7 cellular contexts compared by ENCODE assay signal in genomic region chr6:143510326-143510725, GRCh38. TPM values are rescaled to one million over a fixed set of nuclear protein-coding genes. Genes with fewer than 3 reads are reported as not detected.
DNase-seq lines count a peak whose midpoint lies in the region; ATAC-seq and TF ChIP-seq lines count a peak whose summit lies in the region.
"Not testable (repeated sequence)": the region's sequence is repeated elsewhere in the genome, so short reads cannot be mapped to it uniquely, and the experiment has no call there.

No MANE protein-coding gene starts in this region.

- peaks cover 19% of the 10 kb centered on the region for H3K4me1 ChIP-seq in HAP-1
- not testable (repeated sequence) for H3K4me1 ChIP-seq in SJCRH30, colonic mucosa
- peaks cover 3 to 52% (median 25%) of the 10 kb centered on the region in 9 donors for H3K4me1 ChIP-seq in heart right ventricle

- H3K27ac ChIP-seq in SJCRH30 (peak overlapping the region; percentile 81; the same call in 1 of the 2 replicates), heart right ventricle (peak overlapping the region in 1 of 10 donors; percentile 96), skin epidermis (peak overlapping the region in 2 of 21 experiments; percentile 91)
- not testable (repeated sequence) for H3K27ac ChIP-seq in colonic mucosa

- not testable (repeated sequence) for H3K36me3 ChIP-seq in HAP-1 (replicated peaks); SJCRH30; colonic mucosa
- H3K36me3 ChIP-seq in heart right ventricle, result peaks cover 0 to 38% (median 10%) of the 10 kb centered on the region in 9 donors

- not testable (repeated sequence) for H3K27ac Mint-ChIP-seq in activated T-helper 2 cell treated with anti-CD3 and anti-CD28 coated beads, Interferon-gamma antibody, Interleukin-2, Interleukin-4, amounts not matched to agents 10 μg/mL and 5 μg/mL and 100 μg/mL, durations not matched to agents 14 hours and 24 hours and 36 hours
- peak overlapping the region in 2 of 6 donors; percentile 34 to 51 for H3K27ac Mint-ChIP-seq in naive B cell

- not testable (repeated sequence) for DNase-seq in HAP-1 (ENCODE audit: low spot score in 2 of 2); SJCRH30; activated T-helper 2 cell treated with anti-CD3 and anti-CD28 coated beads, Interferon-gamma antibody, Interleukin-2, Interleukin-4, amounts not matched to agents 10 μg/mL and 5 μg/mL and 100 μg/mL, durations not matched to agents 14 hours and 24 hours and 36 hours (ENCODE audit: low spot score); colonic mucosa; heart right ventricle; naive B cell

- not testable (repeated sequence) for H3K9ac ChIP-seq in colonic mucosa (ENCODE audit: low read depth in 2 of 2, low read length in 2 of 2)

- ATAC-seq in heart right ventricle; naive B cell (ENCODE audit: low read depth in 2 of 2): not testable (repeated sequence)

- peak overlapping the region; percentile 93 for H3K4me3 Mint-ChIP-seq in activated T-helper 2 cell treated with anti-CD3 and anti-CD28 coated beads, Interferon-gamma antibody, Interleukin-2, Interleukin-4, amounts not matched to agents 10 μg/mL and 5 μg/mL and 100 μg/mL, durations not matched to agents 14 hours and 24 hours and 36 hours (ENCODE audit: low read depth)
- H3K4me3 Mint-ChIP-seq in naive B cell, result peak overlapping the region in 7 of 8 donors; percentile 89 to 98 (median 95)

- H3K27me3 ChIP-seq in HAP-1 (ENCODE audit: low read depth), result peaks cover 20% of the 10 kb centered on the region
- not testable (repeated sequence) for H3K27me3 ChIP-seq in SJCRH30, colonic mucosa, heart right ventricle

- not testable (repeated sequence) for H3K27me3 Mint-ChIP-seq in activated T-helper 2 cell treated with anti-CD3 and anti-CD28 coated beads, Interferon-gamma antibody, Interleukin-2, Interleukin-4, amounts not matched to agents 10 μg/mL and 5 μg/mL and 100 μg/mL, durations not matched to agents 14 hours and 24 hours and 36 hours (ENCODE audit: low read depth); naive B cell

- not testable (repeated sequence) for TF ChIP-seq CTCF in colonic mucosa (IDR thresholded peaks at IDR 0.05); heart right ventricle (IDR thresholded peaks at IDR 0.05)

- H3K4me1 Mint-ChIP-seq in activated T-helper 2 cell treated with anti-CD3 and anti-CD28 coated beads, Interferon-gamma antibody, Interleukin-2, Interleukin-4, amounts not matched to agents 10 μg/mL and 5 μg/mL and 100 μg/mL, durations not matched to agents 14 hours and 24 hours and 36 hours (ENCODE audit: low read depth), result peaks cover 34% of the 10 kb centered on the region
- H3K4me1 Mint-ChIP-seq in naive B cell, result peaks cover 13 to 32% (median 31%) of the 10 kb centered on the region in 3 donors

- in situ Hi-C loops in HAP-1 (cut with MboI; ENCODE audit: low sequenced_read_pairs), result not testable (repeated sequence)

- intact Hi-C loops in activated T-helper 2 cell treated with anti-CD3 and anti-CD28 coated beads, Interferon-gamma antibody, Interleukin-2, Interleukin-4, amounts not matched to agents 10 μg/mL and 5 μg/mL and 100 μg/mL, durations not matched to agents 14 hours and 24 hours and 36 hours (cut with micrococcal nuclease), result loop anchor here (2.0 kb wide), 3 partner anchors 26 to 70 kb away; partner anchors contain the start of genes ADAT2 and PEX3
- intact Hi-C loops in colonic mucosa (cut with DNase I), result not testable (repeated sequence)
- intact Hi-C loops in heart right ventricle (cut with DNase I), result loop anchor here in 1 of 10 donors (5.0 kb wide), 1 partner anchor 502 kb away; no protein-coding TSS in a partner anchor

- not testable (repeated sequence) for H3K9me3 Mint-ChIP-seq in activated T-helper 2 cell treated with anti-CD3 and anti-CD28 coated beads, Interferon-gamma antibody, Interleukin-2, Interleukin-4, amounts not matched to agents 10 μg/mL and 5 μg/mL and 100 μg/mL, durations not matched to agents 14 hours and 24 hours and 36 hours; naive B cell

- H3K36me3 Mint-ChIP-seq in activated T-helper 2 cell treated with anti-CD3 and anti-CD28 coated beads, Interferon-gamma antibody, Interleukin-2, Interleukin-4, amounts not matched to agents 10 μg/mL and 5 μg/mL and 100 μg/mL, durations not matched to agents 14 hours and 24 hours and 36 hours (ENCODE audit: low read depth), result peaks cover 36% of the 10 kb centered on the region
- not testable (repeated sequence) for H3K36me3 Mint-ChIP-seq in naive B cell

- whole genome bisulfite sequencing in heart right ventricle, 2 donors, result 96% methylated on average over 13 of the region's 13 CpGs

- H3K4me3 ChIP-seq in HAP-1 (peak overlapping the region; percentile 46), SJCRH30 (peak overlapping the region; percentile 81), colonic mucosa (peak overlapping the region; percentile 77), heart right ventricle (peak overlapping the region in 8 of 10 donors; percentile 68 to 83 (median 76)), skin epidermis (peak overlapping the region in 4 of 7 experiments; percentile 59 to 68 (median 59))

- not testable (repeated sequence) for H3K9me3 ChIP-seq in HAP-1; SJCRH30 (replicated peaks); colonic mucosa; heart right ventricle

RNA-seq across cellular contexts. Expression of gene FUCA2, which starts 1.2 kb away (rescaled TPM):
- 38.4 and 40.3 TPM in 2 replicates for total RNA-seq in SJCRH30 (2014; rRNA removed; shearing (Covaris generic))
- 20.9 and 22.8 TPM in 2 replicates for total RNA-seq in activated T-helper 2 cell treated with anti-CD3 and anti-CD28 coated beads, Interferon-gamma antibody, Interleukin-2, Interleukin-4, amounts not matched to agents 10 μg/mL and 5 μg/mL and 100 μg/mL, durations not matched to agents 14 hours and 24 hours and 36 hours
- total RNA-seq in colonic mucosa (10 to 100 TPM; 72.2 to 93.1 TPM), heart right ventricle (10 to 100 TPM; 32.8 to 63.4 (median 40.1) TPM)
- polyA plus RNA-seq in heart right ventricle (10 to 100 TPM; 24.1 to 47.1 TPM), naive B cell (ENCODE audit: low read depth in 6 of 6) (10 to 100 TPM in 5 of 6 donors, 1 to 10 TPM in 1; 9.0 to 17.5 (median 11.2) TPM)

RNA-seq across cellular contexts. Expression of gene PEX3, which starts 59.7 kb away (rescaled TPM):
- 21.6 and 23.4 TPM in 2 replicates for total RNA-seq in SJCRH30 (2014; rRNA removed; shearing (Covaris generic))
- total RNA-seq in activated T-helper 2 cell treated with anti-CD3 and anti-CD28 coated beads, Interferon-gamma antibody, Interleukin-2, Interleukin-4, amounts not matched to agents 10 μg/mL and 5 μg/mL and 100 μg/mL, durations not matched to agents 14 hours and 24 hours and 36 hours, result 21.4 and 23.6 TPM in 2 replicates
- total RNA-seq in colonic mucosa (10 to 100 TPM in 1 of 2 donors, 1 to 10 TPM in 1; 9.1 to 11.1 TPM), heart right ventricle (10 to 100 TPM; 16.8 to 26.8 (median 22.4) TPM)
- polyA plus RNA-seq in heart right ventricle (1 to 10 TPM; 5.0 to 6.9 TPM), naive B cell (ENCODE audit: low read depth in 6 of 6) (10 to 100 TPM; 19.5 to 36.4 (median 27.0) TPM)

RNA-seq across cellular contexts. Expression of gene ADAT2, which starts 59.8 kb away (rescaled TPM):
- total RNA-seq in SJCRH30 (2014; rRNA removed; shearing (Covaris generic)), result 6.2 and 11.1 TPM in 2 replicates
- total RNA-seq in activated T-helper 2 cell treated with anti-CD3 and anti-CD28 coated beads, Interferon-gamma antibody, Interleukin-2, Interleukin-4, amounts not matched to agents 10 μg/mL and 5 μg/mL and 100 μg/mL, durations not matched to agents 14 hours and 24 hours and 36 hours, result 35.7 and 37.6 TPM in 2 replicates
- total RNA-seq in colonic mucosa (1 to 10 TPM; 4.6 to 5.7 TPM), heart right ventricle (1 to 10 TPM in 8 of 10 donors, under 1 TPM in 2; 0.98 to 2.5 (median 1.3) TPM)
- polyA plus RNA-seq in heart right ventricle (1 to 10 TPM; 1.7 to 4.3 TPM), naive B cell (ENCODE audit: low read depth in 6 of 6) (1 to 10 TPM; 1.8 to 2.2 (median 2.0) TPM)
